ENCODE assay signal across 8 cellular contexts in genomic region chr6:170305772-170306323, GRCh38. TPM values are rescaled to one million over a fixed set of nuclear protein-coding genes. Genes with fewer than 3 reads are reported as not detected.
A peak's percentile ranks its signal among the peaks of the same experiment; 100 is the strongest.
DNase-seq lines count a peak whose midpoint lies in the region; ATAC-seq and TF ChIP-seq lines count a peak whose summit lies in the region.

No MANE protein-coding gene starts in this region.

- peaks cover 12 to 17% (median 14%) of the 10 kb centered on the region in 11 experiments for H3K9me3 ChIP-seq in BLaER1 treated with 17β-estradiol and CSF1 and Interleukin-3, amounts not matched to agents 10 nM and 100 nM (replicated peaks in 1 of 11)
- H3K9me3 ChIP-seq in adipocyte (ENCODE audit: control insufficient read depth, low read length) (no peaks in the 10 kb centered on the region), vagina (no peaks in the 10 kb centered on the region)

- H3K27ac ChIP-seq in BLaER1 treated with 17β-estradiol and CSF1 and Interleukin-3, amounts not matched to agents 10 nM and 100 nM, result peak overlapping the region in 10 of 11 experiments; percentile 90 to 96 (median 94); a peak in 19 of 22 replicates
- peak overlapping the region; percentile 84 for H3K27ac ChIP-seq in vagina

- DNase-seq in adipocyte (ENCODE audit: low read depth) (no peak), lower leg skin (ENCODE audit: low spot score in 2 of 2) (no peak), vagina (ENCODE audit: extremely low spot score in 2 of 2) (no peak), DMS 273 (lab: John Stamatoyannopoulos, UW; ENCODE audit: unreplicated experiment) (no peak), NCI-H1436 treated with DMSO at 0.1 percent for 48 hours (lab: John Stamatoyannopoulos, UW) (no peak)

- TF ChIP-seq POLR2A in lower leg skin (IDR thresholded peaks at IDR 0.05) (no peak), vagina (IDR thresholded peaks at IDR 0.05) (no peak)

- WGBS in lower leg skin, 2 donors, result 16 to 18% methylated on average over 28 to 29 of the region's 31 CpGs

- ATAC-seq in HG03025 (IDR thresholded peaks at IDR 0.05; ENCODE audit: low FRiP score, unreplicated experiment) (peak; percentile 14), GM21447 (IDR thresholded peaks at IDR 0.05; ENCODE audit: unreplicated experiment) (no peak)

- H3K36me3 ChIP-seq in BLaER1 treated with 17β-estradiol and CSF1 and Interleukin-3, amounts not matched to agents 10 nM and 100 nM, result peaks cover 0 to 13% (median 8%) of the 10 kb centered on the region in 11 experiments; a peak in 12 of 22 replicates
- H3K36me3 ChIP-seq in adipocyte (ENCODE audit: control insufficient read depth, insufficient read depth, low read length, severe bottlenecking), result no peaks in the 10 kb centered on the region
- H3K36me3 ChIP-seq in vagina, result no peaks in the 10 kb centered on the region

- peaks cover 23 to 52% (median 30%) of the 10 kb centered on the region in 10 experiments for H3K4me1 ChIP-seq in BLaER1 treated with 17β-estradiol and CSF1 and Interleukin-3, amounts not matched to agents 10 nM and 100 nM
- H3K4me1 ChIP-seq in adipocyte (ENCODE audit: control insufficient read depth, insufficient read depth, low read length) (peaks cover 36% of the 10 kb centered on the region), vagina (peaks cover 50% of the 10 kb centered on the region)

- TF ChIP-seq CTCF in lower leg skin (IDR thresholded peaks at IDR 0.05) (no peak), vagina (IDR thresholded peaks at IDR 0.05) (no peak)

- peak overlapping the region; percentile 78 to 95 (median 86) for H3K4me3 ChIP-seq in BLaER1 treated with 17β-estradiol and CSF1 and Interleukin-3, amounts not matched to agents 10 nM and 100 nM
- H3K4me3 ChIP-seq in adipocyte (ENCODE audit: low read length), result peak overlapping the region; percentile 94
- peak overlapping the region; percentile 46 for H3K4me3 ChIP-seq in lower leg skin (ENCODE audit: low read depth, poor library complexity, severe bottlenecking)
- peak overlapping the region; percentile 65 to 100 for H3K4me3 ChIP-seq in vagina

- H3K27me3 ChIP-seq in BLaER1 treated with 17β-estradiol and CSF1 and Interleukin-3, amounts not matched to agents 10 nM and 100 nM, result peaks cover 0 to 19% (median 4%) of the 10 kb centered on the region in 11 experiments; a peak in 11 of 22 replicates
- no peaks in the 10 kb centered on the region for H3K27me3 ChIP-seq in adipocyte (replicated peaks; ENCODE audit: control insufficient read depth, insufficient read depth, low read length)
- H3K27me3 ChIP-seq in vagina, result no peaks in the 10 kb centered on the region

- H3K9ac ChIP-seq in BLaER1 treated with 17β-estradiol and CSF1 and Interleukin-3, amounts not matched to agents 10 nM and 100 nM, result peak overlapping the region; percentile 74 to 97 (median 94)
- H3K9ac ChIP-seq in adipocyte (ENCODE audit: low read length), result peak overlapping the region; percentile 98

- H4K20me1 ChIP-seq in BLaER1 treated with 17β-estradiol and CSF1 and Interleukin-3, amounts not matched to agents 10 nM and 100 nM, result peaks cover 17 to 34% (median 31%) of the 10 kb centered on the region in 11 experiments; a peak in 21 of 22 replicates

- intact Hi-C loops in lower leg skin (cut with DNase I; ENCODE audit: low total_unique reads) (no loop called here), vagina (cut with DNase I) (no loop called here)

- H3K4me2 ChIP-seq in BLaER1 treated with 17β-estradiol and CSF1 and Interleukin-3, amounts not matched to agents 10 nM and 100 nM, result peak overlapping the region; percentile 88 to 99 (median 95)

RNA-seq across cellular contexts. Expression of gene FAM120B, which starts 0.7 kb away (rescaled TPM):
- 10 to 100 TPM; 21.8 to 25.7 (median 22.7) TPM for total RNA-seq in lower leg skin
- 34.6 TPM for total RNA-seq in vagina

RNA-seq across cellular contexts. Expression of gene DLL1, which starts 15.0 kb away (rescaled TPM):
- total RNA-seq in lower leg skin (10 to 100 TPM; 40.6 to 53.7 (median 47.5) TPM), vagina (43.5 TPM)
